8 cellular contexts compared by ENCODE assay signal in the genomic region with DNA sequence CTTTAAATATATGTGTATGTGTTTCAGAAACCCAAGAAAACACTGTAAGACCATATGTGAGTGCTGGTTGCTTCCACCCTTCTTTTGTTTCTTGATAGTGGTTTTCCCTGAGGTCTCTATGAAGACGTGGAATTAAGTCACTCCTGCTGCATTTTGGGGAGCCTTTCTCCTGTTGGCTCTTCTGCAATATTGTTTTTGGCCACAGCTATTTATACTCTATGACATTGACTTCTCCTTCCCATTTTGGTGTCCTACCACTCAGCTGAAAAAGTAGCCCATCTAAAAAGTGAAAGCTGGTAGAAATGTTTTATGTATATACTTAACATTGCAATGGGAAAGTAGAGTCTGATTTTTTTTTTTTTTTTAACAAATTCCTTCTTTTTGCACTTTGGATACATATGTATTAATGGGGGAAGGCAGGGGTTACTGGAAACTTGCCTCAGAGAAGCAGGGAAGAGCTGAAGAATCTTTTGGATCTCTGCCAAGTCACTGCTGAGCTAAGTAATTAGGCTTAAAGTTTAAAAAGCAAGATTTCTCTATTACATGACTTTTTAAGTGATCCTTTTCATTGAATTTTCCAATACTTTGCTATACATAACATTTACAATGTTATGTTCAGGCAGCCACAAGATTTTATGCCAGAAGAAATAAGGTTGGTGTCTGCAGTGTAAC. TPM values are rescaled to one million over a fixed set of nuclear protein-coding genes. Genes with fewer than 3 reads are reported as not detected.
DNase-seq lines count a peak whose midpoint lies in the region; ATAC-seq and TF ChIP-seq lines count a peak whose summit lies in the region.

No MANE protein-coding gene starts in this region.

- H3K79me2 ChIP-seq in KMS-11 (ENCODE audit: insufficient read depth, low read depth) = peaks cover 64% of the 10 kb centered on the region

- no peak for DNase-seq in CD4-positive, alpha-beta T cell
- DNase-seq in activated naive CD4-positive, alpha-beta T cell treated with anti-CD3 and anti-CD28 coated beads, Interleukin-2, amount 50 U/mL, for 72 hours (ENCODE audit: low spot score in 2 of 2) = no peak
- DNase-seq in mesenchymal stem cell (peak; percentile 33), NCI-H1930 (lab: John Stamatoyannopoulos, UW) (no peak), middle frontal gyrus (ENCODE audit: extremely low spot score, low spot score) (no peak), foreskin melanocyte (no peak), COR-L47 (lab: John Stamatoyannopoulos, UW) (no peak)

- H3K9ac ChIP-seq in KMS-11 (no peak overlapping the region; the same call in 1 of the 2 replicates), mesenchymal stem cell (ENCODE audit: low read length) (peak overlapping the region; percentile 96)

- H3K4me3 ChIP-seq in KMS-11 (IDR thresholded peaks at IDR 0.05; ENCODE audit: insufficient read depth, low read depth, low read length) (no peak overlapping the region), mesenchymal stem cell (ENCODE audit: insufficient read depth in 1 of 2, low read depth in 1 of 2, low read length in 2 of 2) (peak overlapping the region in 1 of 2 experiments; percentile 88)

- no peak overlapping the region for H3K27ac ChIP-seq in CD4-positive, alpha-beta T cell (ENCODE audit: low read depth, low read length)
- peak overlapping the region; percentile 92; the same call in 1 of the 2 replicates for H3K27ac ChIP-seq in KMS-11
- H3K27ac ChIP-seq in mesenchymal stem cell (ENCODE audit: low read length, poor library complexity, severe bottlenecking) = no peak overlapping the region

- no peak overlapping the region for H2AK5ac ChIP-seq in mesenchymal stem cell (ENCODE audit: low read length, severe bottlenecking)

- no peak overlapping the region for H3K14ac ChIP-seq in mesenchymal stem cell (ENCODE audit: low read length in 2 of 2)

- WGBS in mesenchymal stem cell = 88% methylated on average over 1 of the region's 1 CpG

- H2BK12ac ChIP-seq in mesenchymal stem cell (ENCODE audit: low read length in 2 of 2) = no peak overlapping the region

- H3K27me3 Mint-ChIP-seq in CD4-positive, alpha-beta T cell = no peaks in the 10 kb centered on the region

- no peak for ATAC-seq in CD4-positive, alpha-beta T cell (ENCODE audit: poor library complexity)
- ATAC-seq in activated naive CD4-positive, alpha-beta T cell treated with anti-CD3 and anti-CD28 coated beads, Interleukin-2, amount 50 U/mL, for 72 hours = no peak

- peaks cover 20% of the 10 kb centered on the region for H3K4me1 ChIP-seq in KMS-11 (ENCODE audit: low read depth, poor library complexity, severe bottlenecking)
- no peaks in the 10 kb centered on the region for H3K4me1 ChIP-seq in mesenchymal stem cell (ENCODE audit: control insufficient read depth, insufficient read depth, low read depth, low read length)

- no peak overlapping the region for H2BK5ac ChIP-seq in mesenchymal stem cell (ENCODE audit: low read depth, low read length, poor library complexity, severe bottlenecking)

- no peak overlapping the region for H2BK15ac ChIP-seq in mesenchymal stem cell (ENCODE audit: low read depth, poor library complexity, severe bottlenecking)

- no peaks in the 10 kb centered on the region for H3K27me3 ChIP-seq in CD4-positive, alpha-beta T cell (ENCODE audit: control insufficient read depth, insufficient read depth, low read length)
- H3K27me3 ChIP-seq in KMS-11 (ENCODE audit: insufficient read depth, low read depth) (no peaks in the 10 kb centered on the region), mesenchymal stem cell (ENCODE audit: control insufficient read depth in 1 of 2, insufficient read depth in 1 of 2, low read length in 2 of 2) (no peaks in the 10 kb centered on the region)

- no peaks in the 10 kb centered on the region for H3K9me3 ChIP-seq in CD4-positive, alpha-beta T cell (ENCODE audit: control insufficient read depth, low read length)
- H3K9me3 ChIP-seq in mesenchymal stem cell (ENCODE audit: control insufficient read depth, low read length) = no peaks in the 10 kb centered on the region

- peak overlapping the region; percentile 86 for H3K4me2 ChIP-seq in KMS-11
- H3K4me2 ChIP-seq in mesenchymal stem cell (ENCODE audit: low read length, poor library complexity, severe bottlenecking) = peak overlapping the region; percentile 43

- no peak overlapping the region for H3K4ac ChIP-seq in mesenchymal stem cell (ENCODE audit: low read depth in 1 of 2, low read length in 2 of 2)

- H3K4me1 Mint-ChIP-seq in CD4-positive, alpha-beta T cell (ENCODE audit: low read depth) = peaks cover 68% of the 10 kb centered on the region

- no peak overlapping the region for H3K18ac ChIP-seq in mesenchymal stem cell (ENCODE audit: low read depth in 1 of 2, low read length in 2 of 2)

- H4K20me1 ChIP-seq in KMS-11 (ENCODE audit: insufficient read depth) = no peaks in the 10 kb centered on the region

- POLR2A ChIA-PET in CD4-positive, alpha-beta T cell (lab: Charles Lee) = interaction anchor here (0.5 to 1.2 kb wide), 2 partner anchors 15 to 36 kb away, joined by 3 read pairs; no protein-coding TSS in a partner anchor

- intact Hi-C loops in CD4-positive, alpha-beta T cell (cut with DNase I, micrococcal nuclease) = no loop called here

- no peak overlapping the region for H3K23ac ChIP-seq in mesenchymal stem cell (ENCODE audit: low read length in 2 of 2)

- no peak overlapping the region for H4K91ac ChIP-seq in mesenchymal stem cell (ENCODE audit: low read length)

- H3K79me1 ChIP-seq in mesenchymal stem cell (replicated peaks; ENCODE audit: low read length, poor library complexity, severe bottlenecking) = no peaks in the 10 kb centered on the region

- H2AFZ ChIP-seq in KMS-11 (ENCODE audit: low read depth) (no peak overlapping the region), mesenchymal stem cell (ENCODE audit: low read depth, low read length) (no peak overlapping the region)

- H3K36me3 ChIP-seq in KMS-11 (ENCODE audit: insufficient read depth) = no peaks in the 10 kb centered on the region
- H3K36me3 ChIP-seq in mesenchymal stem cell (ENCODE audit: control insufficient read depth in 1 of 2, insufficient read depth in 2 of 2, low read depth in 1 of 2, low read length in 2 of 2) = peaks cover 10 to 11% of the 10 kb centered on the region in 2 experiments

- no peaks in the 10 kb centered on the region for H3K9me3 Mint-ChIP-seq in CD4-positive, alpha-beta T cell
- H3K9me3 Mint-ChIP-seq in activated naive CD4-positive, alpha-beta T cell treated with anti-CD3 and anti-CD28 coated beads, Interleukin-2, amount 50 U/mL, for 72 hours = no peaks in the 10 kb centered on the region

- H3K36me3 Mint-ChIP-seq in CD4-positive, alpha-beta T cell (ENCODE audit: low read depth) = peaks cover 41% of the 10 kb centered on the region
- peaks cover 18 to 25% of the 10 kb centered on the region in 2 donors for H3K36me3 Mint-ChIP-seq in activated naive CD4-positive, alpha-beta T cell treated with anti-CD3 and anti-CD28 coated beads, Interleukin-2, amount 50 U/mL, for 72 hours

- H2BK120ac ChIP-seq in mesenchymal stem cell (ENCODE audit: low read depth, low read length) = no peak overlapping the region

- H4K8ac ChIP-seq in mesenchymal stem cell (ENCODE audit: low read length) = no peak overlapping the region

- CTCF ChIA-PET in CD4-positive, alpha-beta T cell (lab: Charles Lee) = interaction anchor here (1.0 to 5.6 kb wide), 2 partner anchors 39 to 48 kb away, joined by 3 to 46 read pairs; a partner anchor contains a TSS

- H3K4me3 Mint-ChIP-seq in CD4-positive, alpha-beta T cell = peak overlapping the region; percentile 98

- peak overlapping the region; percentile 94 for H3K27ac Mint-ChIP-seq in CD4-positive, alpha-beta T cell
- H3K27ac Mint-ChIP-seq in activated naive CD4-positive, alpha-beta T cell treated with anti-CD3 and anti-CD28 coated beads, Interleukin-2, amount 50 U/mL, for 72 hours = peak overlapping the region; percentile 34 to 94

- no peak for TF ChIP-seq CTCF in CD4-positive, alpha-beta T cell (IDR thresholded peaks at IDR 0.05)
- no peak for TF ChIP-seq CTCF in KMS-11 (conservative IDR thresholded peaks at IDR 0.05; ENCODE audit: low read depth, low read length)

RNA-seq across cellular contexts. Expression of a gene that starts 1.8 kb away (rescaled TPM):
- 10 to 100 TPM; 72.9 to 77.3 TPM for total RNA-seq in CD4-positive, alpha-beta T cell
- total RNA-seq in activated naive CD4-positive, alpha-beta T cell treated with anti-CD3 and anti-CD28 coated beads, Interleukin-2, amount 50 U/mL, for 72 hours = 10 to 100 TPM; 69.1 to 95.9 TPM
- 58.5 TPM for polyA plus RNA-seq in mesenchymal stem cell (2013, experiment 1 of 2)
- polyA plus RNA-seq in mesenchymal stem cell (2013, experiment 2 of 2) = 55.9 TPM

RNA-seq across cellular contexts. Expression of a gene that starts 48.7 kb away (rescaled TPM):
- total RNA-seq in CD4-positive, alpha-beta T cell = 10 to 100 TPM; 67.8 to 70.3 TPM
- total RNA-seq in activated naive CD4-positive, alpha-beta T cell treated with anti-CD3 and anti-CD28 coated beads, Interleukin-2, amount 50 U/mL, for 72 hours = 100 to 1,000 TPM in 1 of 2 donors, 10 to 100 TPM in 1; 93.1 to 130 TPM
- 59.6 TPM for polyA plus RNA-seq in mesenchymal stem cell (2013, experiment 1 of 2)
- 60.8 TPM for polyA plus RNA-seq in mesenchymal stem cell (2013, experiment 2 of 2)
